17 cellular contexts compared by ENCODE assay signal in genomic region chr20:9270831-9271230, GRCh38.
A peak's percentile ranks its signal among the peaks of the same experiment; 100 is the strongest.
DNase-seq lines count a peak whose midpoint lies in the region; ATAC-seq and TF ChIP-seq lines count a peak whose summit lies in the region.
"Had no signal": no experiment of that assay in that cellular context is flagged by ENCODE, and none has a peak within 500 bp of the region (broad histone marks: within the 10 kb centered on the region; RNA-seq: fewer than 3 reads in every experiment).

No MANE protein-coding gene starts in this region.

- no peaks in the 10 kb centered on the region for H3K79me2 ChIP-seq in SK-N-SH (ENCODE audit: insufficient read depth)

- H3F3A ChIP-seq in SK-N-SH (replicated peaks; ENCODE audit: insufficient read depth), result peaks cover 10% of the 10 kb centered on the region

- POLR2A ChIA-PET in SK-N-SH (lab: Yijun Ruan, JAX), result no interaction called here

- H3K27me3 ChIP-seq in SK-N-SH (ENCODE audit: insufficient read depth), result no peaks in the 10 kb centered on the region

- TF ChIP-seq CTCF in SK-N-SH (IDR thresholded peaks at IDR 0.05) (no peak), fibroblast of pulmonary artery (IDR thresholded peaks at IDR 0.05; ENCODE audit: low read length, missing control alignments) (no peak)

- no peaks in the 10 kb centered on the region for H3K36me3 ChIP-seq in SK-N-SH (replicated peaks in 1 of 2; ENCODE audit: control insufficient read depth in 1 of 2, insufficient read depth in 2 of 2, low read length in 1 of 2)

- no peaks in the 10 kb centered on the region for H3K9me2 ChIP-seq in SK-N-SH

- H3K27ac ChIP-seq in SK-N-SH (ENCODE audit: low read depth in 2 of 2, low read length in 1 of 2), result peak overlapping the region; percentile 77
- H3K27ac ChIP-seq: VCaP had no signal

- no peaks in the 10 kb centered on the region for H3K9me3 ChIP-seq in SK-N-SH

- no peaks in the 10 kb centered on the region for H4K20me1 ChIP-seq in SK-N-SH (ENCODE audit: insufficient read depth)

- H3K4me3 ChIP-seq in SK-N-SH (ENCODE audit: low read depth in 2 of 2, low read length in 1 of 2), result no peak overlapping the region
- H3K4me3 ChIP-seq in fibroblast of pulmonary artery (replicated peaks; ENCODE audit: low read depth, low read length), result no peak overlapping the region
- H3K4me3 ChIP-seq in skeletal muscle cell (ENCODE audit: low read depth, low read length), result no peak overlapping the region

- H3K4me2 ChIP-seq in SK-N-SH, result peak overlapping the region; percentile 49; the same call in 1 of the 2 replicates

- H2AFZ ChIP-seq in SK-N-SH (ENCODE audit: low read depth), result no peak overlapping the region

- no peak overlapping the region for H3K9ac ChIP-seq in SK-N-SH

- peak; percentile 61 for DNase-seq in GM03348 (ENCODE audit: low spot score)
- DNase-seq in SK-N-SH, result no peak
- peak; percentile 72 for DNase-seq in fibroblast of pulmonary artery (ENCODE audit: low read depth)
- peak; percentile 36 for DNase-seq in skeletal muscle cell (ENCODE audit: low read depth)
- no peak for DNase-seq in SW 1271 (lab: John Stamatoyannopoulos, UW)
- DNase-seq in NCI-H524 (lab: John Stamatoyannopoulos, UW), result no peak
- DNase-seq: activated CD8-positive, alpha-beta memory T cell treated with anti-CD3 and anti-CD28 coated beads for 24 hours; activated effector memory CD4-positive, alpha-beta T cell treated with Interleukin-2 at 50 U/mL for 16 hours; endodermal cell; GF-D8; hypothalamus; naive B cell; NCI-H345; stimulated activated CD4-positive, alpha-beta T cell treated with anti-CD3 and anti-CD28 coated beads, Interleukin-4, amount 100 ng/mL, for 24 hours; trophoblast cell had no signal

- ATAC-seq in GM18868 (IDR thresholded peaks at IDR 0.05; ENCODE audit: unreplicated experiment), result no peak

- CTCF ChIA-PET in SK-N-SH (lab: Yijun Ruan, JAX), result interaction anchor here (1.3 kb wide), 1 partner anchor 9 kb away, joined by 3 read pairs; no protein-coding TSS in a partner anchor

- peaks cover 3 to 17% of the 10 kb centered on the region in 2 experiments; a peak in 1 of 4 replicates for H3K4me1 ChIP-seq in SK-N-SH (ENCODE audit: control insufficient read depth in 1 of 2, insufficient read depth in 2 of 2, low read depth in 1 of 2, low read length in 1 of 2)

- TF ChIP-seq RAD21 in SK-N-SH (IDR thresholded peaks at IDR 0.05; ENCODE audit: low read length), result no peak

- peak in 1 of 2 experiments; percentile 34; a peak in 1 of 4 replicates for TF ChIP-seq EP300 in SK-N-SH (IDR thresholded peaks at IDR 0.05; ENCODE audit: borderline replicate concordance in 1 of 2, low read depth in 1 of 2, low read length in 1 of 2)

TF ChIP-seq in SK-N-SH, 30 proteins besides CTCF, POLR2A, EP300 and RAD21 (continues in another document):
- TF ChIP-seq REST (IDR thresholded peaks at IDR 0.05; ENCODE audit: low read depth, low read length) (no peak), FOXM1 (IDR thresholded peaks at IDR 0.05; ENCODE audit: low read depth) (no peak), GATA2 (CRISPR knock-in tag; IDR thresholded peaks at IDR 0.05) (no peak), GABPA (IDR thresholded peaks at IDR 0.05; ENCODE audit: low read depth) (no peak), PBX3 (IDR thresholded peaks at IDR 0.05) (peak; percentile 54), NFIC (IDR thresholded peaks at IDR 0.05; ENCODE audit: borderline replicate concordance) (peak; percentile 46; the same call in 1 of the 2 replicates), MAX (IDR thresholded peaks at IDR 0.05; ENCODE audit: low read depth) (no peak), MEF2A (IDR thresholded peaks at IDR 0.05; ENCODE audit: borderline replicate concordance, low read depth) (no peak), RFX5 (IDR thresholded peaks at IDR 0.05; ENCODE audit: low read length) (no peak), USF1 (IDR thresholded peaks at IDR 0.05; ENCODE audit: borderline replicate concordance, low read depth) (no peak), NRF1 (IDR thresholded peaks at IDR 0.05; ENCODE audit: low read depth, low read length) (no peak), MXI1 (IDR thresholded peaks at IDR 0.05; ENCODE audit: low read depth, low read length) (no peak), EZH2phosphoT487 (IDR thresholded peaks at IDR 0.05; ENCODE audit: borderline replicate concordance, low read depth) (no peak), FOXJ3 (CRISPR knock-in tag; IDR thresholded peaks at IDR 0.05) (no peak), TCF12 (IDR thresholded peaks at IDR 0.05) (peak; percentile 87), FOSL2 (IDR thresholded peaks at IDR 0.05; ENCODE audit: borderline replicate concordance, low read depth) (peak; percentile 78; the same call in 1 of the 2 replicates), SMC3 (IDR thresholded peaks at IDR 0.05; ENCODE audit: low read depth, low read length) (no peak), ELF1 (IDR thresholded peaks at IDR 0.05) (no peak), USF2 (IDR thresholded peaks at IDR 0.05; ENCODE audit: borderline replicate concordance, low read depth, low read length) (no peak), CHD2 (IDR thresholded peaks at IDR 0.05; ENCODE audit: low read length, partially characterized antibody) (no peak), IRF3 (IDR thresholded peaks at IDR 0.05; ENCODE audit: low read depth, low read length) (no peak), RCOR1 (IDR thresholded peaks at IDR 0.05; ENCODE audit: low read length) (no peak), POLR2AphosphoS5 (IDR thresholded peaks at IDR 0.05; ENCODE audit: low read depth, low read length) (peak; percentile 34; the same call in 1 of the 2 replicates), RXRA (IDR thresholded peaks at IDR 0.05; ENCODE audit: borderline replicate concordance, low read depth) (no peak), TAF1 (IDR thresholded peaks at IDR 0.05; ENCODE audit: borderline replicate concordance, low read depth, low read length) (no peak)

Comparison
In these comparisons a context has a peak if more than half of its experiments do, and no peak if none do; other contexts are left out.
1. DNase-seq: peak in GM03348 (single experiment), fibroblast of pulmonary artery (single experiment) and skeletal muscle cell (single experiment); none in SK-N-SH (single experiment), SW 1271 (0 of 2) and NCI-H524 (0 of 2).